8 cellular contexts compared by ENCODE assay signal in genomic region chr17:17693955-17694228, GRCh38. TPM values are rescaled to one million over a fixed set of nuclear protein-coding genes. Genes with fewer than 3 reads are reported as not detected.
DNase-seq lines count a peak whose midpoint lies in the region; ATAC-seq and TF ChIP-seq lines count a peak whose summit lies in the region.

No MANE protein-coding gene starts in this region.

- H3K36me3 ChIP-seq in adrenal gland (replicated peaks in 1 of 2) (no peaks in the 10 kb centered on the region), mesenchymal stem cell (ENCODE audit: control insufficient read depth in 1 of 2, insufficient read depth in 2 of 2, low read depth in 1 of 2, low read length in 2 of 2) (peaks cover 0 to 6% of the 10 kb centered on the region in 2 experiments)

- no peaks in the 10 kb centered on the region for H3K9me3 Mint-ChIP-seq in stimulated activated naive CD8-positive, alpha-beta T cell treated with anti-CD3 and anti-CD28 coated beads, Interleukin-15, Interleukin-2, amounts not matched to agents 100 ng/mL and 50 ng/mL, for 24 hours

- no peak overlapping the region for H2AFZ ChIP-seq in mesenchymal stem cell (ENCODE audit: low read depth, low read length)

- no peak for TF ChIP-seq POLR2A in adrenal gland (IDR thresholded peaks at IDR 0.05)

- H4K91ac ChIP-seq in mesenchymal stem cell (ENCODE audit: low read length), result peak overlapping the region; percentile 76

- DNase-seq in stimulated activated naive CD8-positive, alpha-beta T cell treated with anti-CD3 and anti-CD28 coated beads, Interleukin-15, Interleukin-2, amounts not matched to agents 100 U/mL and 50 U/mL, for 24 hours, result no peak
- DNase-seq in adrenal gland (peak in 1 of 7 donors; percentile 78), mesenchymal stem cell (no peak), SHP77 (lab: John Stamatoyannopoulos, UW) (no peak), DMS153 (lab: John Stamatoyannopoulos, UW) (no peak)

- H3K79me1 ChIP-seq in mesenchymal stem cell (replicated peaks; ENCODE audit: low read length, poor library complexity, severe bottlenecking), result peaks cover 25% of the 10 kb centered on the region

- peak overlapping the region; percentile 97 for H3K27ac Mint-ChIP-seq in stimulated activated naive CD8-positive, alpha-beta T cell treated with anti-CD3 and anti-CD28 coated beads, Interleukin-15, Interleukin-2, amounts not matched to agents 100 ng/mL and 50 ng/mL, for 24 hours

- H3K4ac ChIP-seq in mesenchymal stem cell (ENCODE audit: low read depth in 1 of 2, low read length in 2 of 2), result peak overlapping the region; percentile 86 to 91

- peaks cover 43 to 75% of the 10 kb centered on the region in 2 donors for H3K4me1 ChIP-seq in adrenal gland (replicated peaks in 1 of 2)
- peaks cover 56% of the 10 kb centered on the region for H3K4me1 ChIP-seq in mesenchymal stem cell (ENCODE audit: control insufficient read depth, insufficient read depth, low read depth, low read length)

- peak overlapping the region; percentile 77 for H3K4me2 ChIP-seq in mesenchymal stem cell (ENCODE audit: low read length, poor library complexity, severe bottlenecking)

- H2BK5ac ChIP-seq in mesenchymal stem cell (ENCODE audit: low read depth, low read length, poor library complexity, severe bottlenecking), result peak overlapping the region; percentile 50

- no peak for ATAC-seq in stimulated activated naive CD8-positive, alpha-beta T cell treated with anti-CD3 and anti-CD28 coated beads, Interleukin-15, Interleukin-2, amounts not matched to agents 100 U/mL and 50 U/mL, for 24 hours
- ATAC-seq in HG03439 (IDR thresholded peaks at IDR 0.05; ENCODE audit: unreplicated experiment) (no peak), HG03520 (IDR thresholded peaks at IDR 0.05; ENCODE audit: unreplicated experiment) (no peak)

- H3K14ac ChIP-seq in mesenchymal stem cell (ENCODE audit: low read length in 2 of 2), result peak overlapping the region in 1 of 2 experiments; percentile 92

- H3K27ac ChIP-seq in adrenal gland, result peak overlapping the region; percentile 92 to 99 (median 98)
- H3K27ac ChIP-seq in mesenchymal stem cell (ENCODE audit: low read length, poor library complexity, severe bottlenecking), result peak overlapping the region; percentile 84

- 0 to 17% (median 5%) methylated on average over 1 to 8 of the region's 8 CpGs for WGBS in adrenal gland, 4 donors
- WGBS in mesenchymal stem cell, result 28% methylated on average over 8 of the region's 8 CpGs

- H2BK120ac ChIP-seq in mesenchymal stem cell (ENCODE audit: low read depth, low read length), result peak overlapping the region; percentile 98

- H3K18ac ChIP-seq in mesenchymal stem cell (ENCODE audit: low read depth in 1 of 2, low read length in 2 of 2), result peak overlapping the region; percentile 41 to 98

- H3K27me3 ChIP-seq in adrenal gland, result no peaks in the 10 kb centered on the region
- H3K27me3 ChIP-seq in mesenchymal stem cell (ENCODE audit: control insufficient read depth in 1 of 2, insufficient read depth in 1 of 2, low read length in 2 of 2), result no peaks in the 10 kb centered on the region

- H3K9me3 ChIP-seq in adrenal gland (replicated peaks in 1 of 3) (no peaks in the 10 kb centered on the region), mesenchymal stem cell (ENCODE audit: control insufficient read depth, low read length) (no peaks in the 10 kb centered on the region)

- no peaks in the 10 kb centered on the region for H3K27me3 Mint-ChIP-seq in stimulated activated naive CD8-positive, alpha-beta T cell treated with anti-CD3 and anti-CD28 coated beads, Interleukin-15, Interleukin-2, amounts not matched to agents 100 ng/mL and 50 ng/mL, for 24 hours

- peak overlapping the region; percentile 84 to 93 for H2BK12ac ChIP-seq in mesenchymal stem cell (ENCODE audit: low read length in 2 of 2)

- intact Hi-C loops in adrenal gland (cut with DNase I), result no loop called here

- peak overlapping the region; percentile 71 for H3K4me3 Mint-ChIP-seq in stimulated activated naive CD8-positive, alpha-beta T cell treated with anti-CD3 and anti-CD28 coated beads, Interleukin-15, Interleukin-2, amounts not matched to agents 100 ng/mL and 50 ng/mL, for 24 hours

- H3K4me3 ChIP-seq in adrenal gland (peak overlapping the region in 1 of 4 donors; percentile 79), mesenchymal stem cell (ENCODE audit: insufficient read depth in 1 of 2, low read depth in 1 of 2, low read length in 2 of 2) (peak overlapping the region in 1 of 2 experiments; percentile 73)

- H3K23ac ChIP-seq in mesenchymal stem cell (ENCODE audit: low read length in 2 of 2), result peak overlapping the region in 1 of 2 experiments; percentile 34

- peak overlapping the region; percentile 98 for H4K8ac ChIP-seq in mesenchymal stem cell (ENCODE audit: low read length)

- H3K36me3 Mint-ChIP-seq in stimulated activated naive CD8-positive, alpha-beta T cell treated with anti-CD3 and anti-CD28 coated beads, Interleukin-15, Interleukin-2, amounts not matched to agents 100 ng/mL and 50 ng/mL, for 24 hours (ENCODE audit: low read depth), result no peaks in the 10 kb centered on the region

- H2BK15ac ChIP-seq in mesenchymal stem cell (ENCODE audit: low read depth, poor library complexity, severe bottlenecking), result peak overlapping the region; percentile 68

- no peak for TF ChIP-seq CTCF in adrenal gland (IDR thresholded peaks at IDR 0.05)

- peak overlapping the region; percentile 38 for H2AK5ac ChIP-seq in mesenchymal stem cell (ENCODE audit: low read length, severe bottlenecking)

- H3K4me1 Mint-ChIP-seq in stimulated activated naive CD8-positive, alpha-beta T cell treated with anti-CD3 and anti-CD28 coated beads, Interleukin-15, Interleukin-2, amounts not matched to agents 100 ng/mL and 50 ng/mL, for 24 hours (ENCODE audit: low read depth), result peaks cover 80% of the 10 kb centered on the region

- H3K9ac ChIP-seq in mesenchymal stem cell (ENCODE audit: low read length), result peak overlapping the region; percentile 95

RNA-seq across cellular contexts. Expression of gene RAI1, which starts 12.6 kb away (rescaled TPM):
- total RNA-seq in adrenal gland, result 10 to 100 TPM; 14.7 to 37.3 (median 28.1) TPM
- polyA plus RNA-seq in adrenal gland, result 10 to 100 TPM in 2 of 3 donors, 1 to 10 TPM in 1; 4.2 to 31.2 (median 14.6) TPM
- 24.1 TPM for polyA plus RNA-seq in mesenchymal stem cell (2013, experiment 1 of 2)
- polyA plus RNA-seq in mesenchymal stem cell (2013, experiment 2 of 2), result 22.8 TPM
